8 cellular contexts compared by ENCODE assay signal in genomic region chr3:25883492-25883891, GRCh38.
"Had no signal": no experiment of that assay in that cellular context is flagged by ENCODE, and none has a peak within 500 bp of the region (broad histone marks: within the 10 kb centered on the region; RNA-seq: fewer than 3 reads in every experiment).

No MANE protein-coding gene starts in this region.

- H3K4me3 ChIP-seq: GM12878 had no signal

- DNase-seq: GDM1, GF-D8 had no signal

- FAIRE-seq: G401.6, GM12878, GM12891, GM12892, GM18507, GM19239 had no signal

- ATAC-seq: GM12878 had no signal
